11 cellular contexts compared by ENCODE assay signal in genomic region chr10:68666280-68666760, GRCh38. TPM values are rescaled to one million over a fixed set of nuclear protein-coding genes. Genes with fewer than 3 reads are reported as not detected.
DNase-seq lines count a peak whose midpoint lies in the region; FAIRE-seq and TF ChIP-seq lines count a peak whose summit lies in the region.
"Had no signal": no experiment of that assay in that cellular context is flagged by ENCODE, and none has a peak within 500 bp of the region (broad histone marks: within the 10 kb centered on the region; RNA-seq: fewer than 3 reads in every experiment).

No MANE protein-coding gene starts in this region.

- H2BK12ac ChIP-seq in H9 (ENCODE audit: insufficient read length, low read depth, low read length) = no peak overlapping the region

- H2BK20ac ChIP-seq in H9 (ENCODE audit: low read depth, low read length, poor library complexity, severe bottlenecking) = no peak overlapping the region

- no peak overlapping the region for H2BK120ac ChIP-seq in H9 (ENCODE audit: low read depth, low read length, poor library complexity, severe bottlenecking)

- H3K4me2 ChIP-seq in H9 (ENCODE audit: insufficient read depth, insufficient read length, low read length) = no peak overlapping the region

- no peak overlapping the region for H3K56ac ChIP-seq in H9 (ENCODE audit: insufficient read length, low read depth, low read length)

- CTCF ChIA-PET in activated naive CD4-positive, alpha-beta T cell treated with anti-CD3 and anti-CD28 coated beads, Interleukin-2, amount 10 ng/mL, durations not matched to agents 7 days and 5 days (lab: Charles Lee) = no interaction called here

- 0 out of 7 replicates have a peak overlapping the region, but pooled peaks of 1 of the 3 experiments have one; percentile 27 for H3K27ac Mint-ChIP-seq in H9
- no peak overlapping the region for H3K27ac Mint-ChIP-seq in activated naive CD4-positive, alpha-beta T cell treated with anti-CD3 and anti-CD28 coated beads, Interleukin-2, amount 10 ng/mL, durations not matched to agents 7 days and 5 days
- H3K27ac Mint-ChIP-seq: CD4-positive, CD25-positive, alpha-beta regulatory T cell; stimulated activated naive CD8-positive, alpha-beta T cell treated with anti-CD3 and anti-CD28 coated beads, Interleukin-15, amount 100 ng/mL, for 72 hours had no signal

- no peaks in the 10 kb centered on the region for H3K27me3 Mint-ChIP-seq in H9 (ENCODE audit: low read depth)
- H3K27me3 Mint-ChIP-seq in activated naive CD4-positive, alpha-beta T cell treated with anti-CD3 and anti-CD28 coated beads, Interleukin-2, amount 10 ng/mL, durations not matched to agents 7 days and 5 days = no peaks in the 10 kb centered on the region
- H3K27me3 Mint-ChIP-seq: CD4-positive, CD25-positive, alpha-beta regulatory T cell; stimulated activated naive CD8-positive, alpha-beta T cell treated with anti-CD3 and anti-CD28 coated beads, Interleukin-15, amount 100 ng/mL, for 72 hours had no signal

- no peak overlapping the region for H2BK15ac ChIP-seq in H9 (ENCODE audit: low read depth, low read length)

- no peak overlapping the region for H4K8ac ChIP-seq in H9 (replicated peaks; ENCODE audit: insufficient read length, low read depth, low read length)

- no peak overlapping the region for H3K4me3 Mint-ChIP-seq in H9
- H3K4me3 Mint-ChIP-seq in activated naive CD4-positive, alpha-beta T cell treated with anti-CD3 and anti-CD28 coated beads, Interleukin-2, amount 10 ng/mL, durations not matched to agents 7 days and 5 days = no peak overlapping the region
- H3K4me3 Mint-ChIP-seq: CD4-positive, CD25-positive, alpha-beta regulatory T cell; stimulated activated naive CD8-positive, alpha-beta T cell treated with anti-CD3 and anti-CD28 coated beads, Interleukin-15, amount 100 ng/mL, for 72 hours had no signal

- no peak overlapping the region for H3K14ac ChIP-seq in H9 (ENCODE audit: insufficient read depth, low read length)

- H2AFZ ChIP-seq in H9 (ENCODE audit: low read length) = no peak overlapping the region

- H3K79me2 ChIP-seq in H9 (ENCODE audit: insufficient read depth, low read length) = no peaks in the 10 kb centered on the region

- H3K27ac ChIP-seq in H9 (ENCODE audit: insufficient read length, low read depth, low read length) = no peak overlapping the region

- H3K79me1 ChIP-seq in H9 (ENCODE audit: insufficient read depth, low read depth, low read length, poor library complexity, severe bottlenecking) = no peaks in the 10 kb centered on the region

- H3K9me3 ChIP-seq in H9 (ENCODE audit: control insufficient read depth, low read depth, low read length) = no peaks in the 10 kb centered on the region

- H3K36me3 Mint-ChIP-seq in H9 (ENCODE audit: insufficient read depth in 1 of 3, low read depth in 3 of 3) = peaks cover 27 to 54% (median 52%) of the 10 kb centered on the region in 3 experiments; a peak in 6 of 7 replicates
- peaks cover 4% of the 10 kb centered on the region for H3K36me3 Mint-ChIP-seq in activated naive CD4-positive, alpha-beta T cell treated with anti-CD3 and anti-CD28 coated beads, Interleukin-2, amount 10 ng/mL, durations not matched to agents 7 days and 5 days

- no peak overlapping the region for H2BK5ac ChIP-seq in H9 (ENCODE audit: insufficient read length, low read length)

- FAIRE-seq in HTR-8/SVneo (lab: Jason Lieb, UNC) = no peak

- no peak overlapping the region for H2AK5ac ChIP-seq in H9 (ENCODE audit: insufficient read length, low read length)

- H3K4me1 Mint-ChIP-seq in H9 = no peaks in the 10 kb centered on the region
- H3K4me1 Mint-ChIP-seq in activated naive CD4-positive, alpha-beta T cell treated with anti-CD3 and anti-CD28 coated beads, Interleukin-2, amount 10 ng/mL, durations not matched to agents 7 days and 5 days = no peaks in the 10 kb centered on the region
- H3K4me1 Mint-ChIP-seq: stimulated activated naive CD8-positive, alpha-beta T cell treated with anti-CD3 and anti-CD28 coated beads, Interleukin-15, amount 100 ng/mL, for 72 hours had no signal

- no peak overlapping the region for H3K18ac ChIP-seq in H9 (ENCODE audit: insufficient read length, low read depth, low read length)

- no peaks in the 10 kb centered on the region for H3K9me3 Mint-ChIP-seq in H9
- no peaks in the 10 kb centered on the region for H3K9me3 Mint-ChIP-seq in activated naive CD4-positive, alpha-beta T cell treated with anti-CD3 and anti-CD28 coated beads, Interleukin-2, amount 10 ng/mL, durations not matched to agents 7 days and 5 days
- H3K9me3 Mint-ChIP-seq: CD4-positive, CD25-positive, alpha-beta regulatory T cell; stimulated activated naive CD8-positive, alpha-beta T cell treated with anti-CD3 and anti-CD28 coated beads, Interleukin-15, amount 100 ng/mL, for 72 hours had no signal

- H4K5ac ChIP-seq in H9 (ENCODE audit: insufficient read length, low read depth, low read length) = no peak overlapping the region

- H3K23ac ChIP-seq in H9 (ENCODE audit: insufficient read length, low read depth, low read length) = no peak overlapping the region

- no peaks in the 10 kb centered on the region for H3K23me2 ChIP-seq in H9 (ENCODE audit: insufficient read length, low read depth, low read length, poor library complexity, severe bottlenecking)

- H3K27me3 ChIP-seq in H9 (ENCODE audit: insufficient read depth, low read length) = no peaks in the 10 kb centered on the region

- H4K20me1 ChIP-seq in H9 (ENCODE audit: control insufficient read depth, insufficient read depth, insufficient read length) = no peaks in the 10 kb centered on the region

- no peak overlapping the region for H3K9ac ChIP-seq in H9 (ENCODE audit: extremely low read depth, insufficient read length, low read length)

- H4K91ac ChIP-seq in H9 (ENCODE audit: insufficient read length, low read depth, low read length) = no peak overlapping the region

- no peak overlapping the region for H3T11ph ChIP-seq in H9 (ENCODE audit: low read length)

- no peak overlapping the region for H3K4ac ChIP-seq in H9 (ENCODE audit: low read depth, low read length)

- DNase-seq in AG08396 (ENCODE audit: low spot score) (peak; percentile 67), HTR-8/SVneo (ENCODE audit: insufficient read length, low spot score) (peak; percentile 58), astrocyte of the hippocampus (ENCODE audit: low read depth, low spot score) (peak; percentile 74), iris pigment epithelial cell (ENCODE audit: low read depth) (peak; percentile 93), OCI-M1 (lab: John Stamatoyannopoulos, UW) (no peak), H9 (no peak)
- DNase-seq in activated naive CD4-positive, alpha-beta T cell treated with anti-CD3 and anti-CD28 coated beads, Interleukin-2, amount 10 ng/mL, durations not matched to agents 7 days and 5 days = no peak
- DNase-seq in activated T-cell treated with anti-CD3 and anti-CD28 coated beads, Interleukin-2, amount 50 U/mL, for 1 hour = no peak
- DNase-seq: aorta; CD4-positive, CD25-positive, alpha-beta regulatory T cell; stimulated activated naive CD8-positive, alpha-beta T cell treated with anti-CD3 and anti-CD28 coated beads, Interleukin-15, amount 100 ng/mL, for 72 hours had no signal

- H3K4me1 ChIP-seq in H9 (ENCODE audit: insufficient read depth, low read length) = no peaks in the 10 kb centered on the region

- no peak for TF ChIP-seq CTCF in H9 (conservative IDR thresholded peaks at IDR 0.05)

- no CpG with 5 or more reads among the region's 5 CpGs for WGBS in H9 (ENCODE audit: extremely low coverage, insufficient read length, low lambda C conversion rate)

RNA-seq across cellular contexts. Expression of gene CCAR1, which starts 54.7 kb away (rescaled TPM):
- 113 and 118 TPM in 2 replicates for total RNA-seq in H9 (2021)

Comparison
In these comparisons a context has a peak if more than half of its experiments do, and no peak if none do; other contexts are left out.
1. DNase-seq: peak in AG08396 (single experiment), HTR-8/SVneo (single experiment), astrocyte of the hippocampus (single experiment) and iris pigment epithelial cell (single experiment); none in OCI-M1 (single experiment), H9 (single experiment), activated naive CD4-positive, alpha-beta T cell treated with anti-CD3 and anti-CD28 coated beads, Interleukin-2, amount 10 ng/mL, durations not matched to agents 7 days and 5 days (single experiment) and activated T-cell treated with anti-CD3 and anti-CD28 coated beads, Interleukin-2, amount 50 U/mL, for 1 hour (single experiment).